12 cellular contexts compared by ENCODE assay signal in the genomic region with DNA sequence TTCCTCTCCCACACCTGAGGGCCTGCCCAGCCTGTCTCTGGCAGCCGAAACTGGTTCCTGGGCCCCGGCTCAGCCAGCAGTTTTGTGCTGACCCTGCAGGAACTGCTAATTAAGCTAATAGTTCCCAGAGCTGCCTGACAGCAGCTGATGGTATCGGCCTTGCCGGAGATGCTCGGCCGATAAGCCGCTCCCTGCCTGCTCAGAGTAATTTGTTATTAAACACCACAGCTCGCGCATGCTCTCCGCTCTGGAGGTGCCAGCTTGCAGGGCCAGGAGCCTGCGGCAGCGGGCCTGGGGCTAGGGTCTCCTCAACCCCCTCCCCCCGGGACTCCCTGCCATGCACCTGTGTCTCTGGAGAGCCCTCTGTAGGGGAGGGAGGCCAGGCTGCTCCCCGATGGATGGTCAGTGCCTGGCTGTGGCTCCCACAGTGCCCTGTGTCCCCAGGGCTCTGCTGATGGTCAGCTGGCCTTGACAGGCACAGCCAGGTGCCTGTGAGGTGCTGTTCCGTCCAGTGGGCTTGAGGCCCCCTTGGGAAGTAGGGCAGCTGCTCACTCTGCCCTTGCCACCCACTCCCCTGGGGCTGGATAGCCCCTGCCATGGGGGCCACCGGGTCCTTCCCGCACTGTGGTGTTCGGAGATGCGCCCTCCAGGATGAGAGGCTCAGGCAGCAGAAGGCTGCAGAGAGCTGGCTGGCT. TPM values are rescaled to one million over a fixed set of nuclear protein-coding genes. Genes with fewer than 3 reads are reported as not detected.
A peak's percentile ranks its signal among the peaks of the same experiment; 100 is the strongest.
DNase-seq lines count a peak whose midpoint lies in the region; TF ChIP-seq lines count a peak whose summit lies in the region.
"Had no signal": no experiment of that assay in that cellular context is flagged by ENCODE, and none has a peak within 500 bp of the region (broad histone marks: within the 10 kb centered on the region; RNA-seq: fewer than 3 reads in every experiment).

No MANE protein-coding gene starts in this region.

- TF ChIP-seq CTCF in esophagus squamous epithelium (IDR thresholded peaks at IDR 0.05), result no peak
- TF ChIP-seq CTCF in lower leg skin (IDR thresholded peaks at IDR 0.05), result no peak

- no peak overlapping the region for H3K4me3 ChIP-seq in H7 (ENCODE audit: insufficient read depth, low read depth, low read length)
- H3K4me3 ChIP-seq in esophagus squamous epithelium, result no peak overlapping the region
- no peak overlapping the region for H3K4me3 ChIP-seq in skin epidermis
- no peak overlapping the region for H3K4me3 ChIP-seq in lower leg skin (ENCODE audit: low read depth, poor library complexity, severe bottlenecking)

- H3K36me3 ChIP-seq in H7 (replicated peaks; ENCODE audit: control insufficient read depth, insufficient read depth, low read length) (no peaks in the 10 kb centered on the region), esophagus squamous epithelium (no peaks in the 10 kb centered on the region)

- TF ChIP-seq POLR2A in esophagus squamous epithelium (IDR thresholded peaks at IDR 0.05) (no peak), lower leg skin (IDR thresholded peaks at IDR 0.05) (no peak)

- H3K27ac ChIP-seq in esophagus squamous epithelium (peak overlapping the region; percentile 88 to 94 (median 92)), skin epidermis (peak overlapping the region in 20 of 21 experiments; percentile 36 to 93 (median 83))

- H3K9me3 ChIP-seq in esophagus squamous epithelium, result no peaks in the 10 kb centered on the region

- intact Hi-C loops in esophagus squamous epithelium (cut with DNase I), result loop anchor here (10.0 kb wide), 1 partner anchor 67 kb away; no protein-coding TSS in a partner anchor
- intact Hi-C loops in lower leg skin (cut with DNase I; ENCODE audit: low total_unique reads), result no loop called here

- H3K27me3 ChIP-seq in H7 (ENCODE audit: control insufficient read depth, insufficient read depth, low read length), result no peaks in the 10 kb centered on the region
- no peaks in the 10 kb centered on the region for H3K27me3 ChIP-seq in esophagus squamous epithelium

- WGBS in esophagus squamous epithelium, 2 donors, result 29% methylated on average over 6 of the region's 19 CpGs; no CpG with 5 or more reads in 1 of the 2 donors
- WGBS in lower leg skin, 2 donors, result 45 to 50% methylated on average over 8 to 11 of the region's 19 CpGs

- peak; percentile 69 for DNase-seq in H7
- peak; percentile 81 for DNase-seq in NCI-H82 (lab: John Stamatoyannopoulos, UW)
- DNase-seq in esophagus squamous epithelium (lab: John Stamatoyannopoulos, UW), result no peak
- DNase-seq in G401 (ENCODE audit: low spot score), result no peak
- no peak for DNase-seq in NCI-H2029 (lab: John Stamatoyannopoulos, UW)
- DNase-seq in lower leg skin (ENCODE audit: low spot score in 2 of 2), result no peak
- no peak for DNase-seq in NK-92 (lab: John Stamatoyannopoulos, UW; ENCODE audit: unreplicated experiment)
- DNase-seq: activated CD4-positive, alpha-beta T cell treated with anti-CD3 and anti-CD28 coated beads, Interleukin-2, amount 50 U/mL, for 1 hour; CD8-positive, alpha-beta memory T cell; NCI-H446 treated with DMSO at 0.1 percent for 48 hours; stimulated activated naive B cell treated with anti-CD40 and anti-IgM and Interleukin-4, amounts not matched to agents 10 μg/mL and 1 μg/mL and 100 μg/mL, for 72 hours had no signal

- in situ Hi-C loops in G401 (cut with HindIII; ENCODE audit: low sequenced_read_pairs), result no loop called here

- H3K4me1 ChIP-seq in esophagus squamous epithelium, result peaks cover 84 to 96% (median 89%) of the 10 kb centered on the region in 3 donors

RNA-seq across cellular contexts. Expression of gene RXRA, which starts 41.7 kb away (rescaled TPM):
- total RNA-seq in H7 (2014; rRNA removed; shearing (Covaris generic)), result 17.7 and 23.2 TPM in 2 replicates
- 10 to 100 TPM; 41.8 to 83.1 (median 50.4) TPM for total RNA-seq in esophagus squamous epithelium
- 18.9 and 25.8 TPM in 2 replicates for total RNA-seq in G401 (2014; rRNA removed; shearing (Covaris generic))
- total RNA-seq in lower leg skin, result 100 to 1,000 TPM; 143 to 242 (median 166) TPM

Comparison
In these comparisons a context has a peak if more than half of its experiments do, and no peak if none do; other contexts are left out.
1. DNase-seq: peak in H7 (single experiment) and NCI-H82 (single experiment); none in esophagus squamous epithelium (single experiment), G401 (single experiment), NCI-H2029 (single experiment), lower leg skin (0 of 2) and NK-92 (single experiment).